Comparison of ENCODE assay signal across 7 cellular contexts in genomic region chr10:21515581-21516269, GRCh38. TPM values are rescaled to one million over a fixed set of nuclear protein-coding genes. Genes with fewer than 3 reads are reported as not detected.
DNase-seq lines count a peak whose midpoint lies in the region; ATAC-seq and TF ChIP-seq lines count a peak whose summit lies in the region.

No MANE protein-coding gene starts in this region.

- CTCF ChIA-PET in activated CD8-positive, alpha-beta T cell treated with anti-CD3 and anti-CD28 coated beads for 36 hours (lab: Charles Lee), result interaction anchor here (0.9 to 3.3 kb wide), 2 partner anchors 20 to 237 kb away, joined by 3 to 20 read pairs; no protein-coding TSS in a partner anchor

- peak overlapping the region; percentile 40 for H3K27ac Mint-ChIP-seq in HFFc6
- no peak overlapping the region for H3K27ac Mint-ChIP-seq in activated CD8-positive, alpha-beta T cell treated with anti-CD3 and anti-CD28 coated beads for 36 hours

- no peak overlapping the region for H3K9ac ChIP-seq in iPS-15b (ENCODE audit: low read depth, low read length)

- intact Hi-C loops in activated CD8-positive, alpha-beta T cell treated with anti-CD3 and anti-CD28 coated beads for 36 hours (cut with micrococcal nuclease), result no loop called here

- peaks cover 72% of the 10 kb centered on the region for H3K4me1 Mint-ChIP-seq in HFFc6 (ENCODE audit: low read depth)
- peaks cover 34% of the 10 kb centered on the region for H3K4me1 Mint-ChIP-seq in activated CD8-positive, alpha-beta T cell treated with anti-CD3 and anti-CD28 coated beads for 36 hours (ENCODE audit: low read depth)

- H3K9me3 ChIP-seq in iPS-15b (ENCODE audit: control insufficient read depth, insufficient read depth, low read length), result no peaks in the 10 kb centered on the region

- ATAC-seq in activated CD8-positive, alpha-beta T cell treated with anti-CD3 and anti-CD28 coated beads for 36 hours, result no peak

- H3K4me3 ChIP-seq in iPS-15b (ENCODE audit: low read depth, low read length) (peak overlapping the region; percentile 74), skin epidermis (peak overlapping the region; percentile 34 to 65 (median 56))

- no peak for DNase-seq in HFFc6
- DNase-seq in activated CD8-positive, alpha-beta T cell treated with anti-CD3 and anti-CD28 coated beads for 36 hours, result no peak
- no peak for DNase-seq in UCSD-AML1 (lab: John Stamatoyannopoulos, UW; ENCODE audit: unreplicated experiment)
- no peak for DNase-seq in GOT3 (lab: John Stamatoyannopoulos, UW)
- no peak for DNase-seq in HUDEP-2 (lab: John Stamatoyannopoulos, UW; ENCODE audit: unreplicated experiment in 76 of 76)

- TF ChIP-seq CTCF in HFFc6 (IDR thresholded peaks at IDR 0.05), result no peak
- no peak for TF ChIP-seq CTCF in activated CD8-positive, alpha-beta T cell treated with anti-CD3 and anti-CD28 coated beads for 36 hours (IDR thresholded peaks at IDR 0.05)

- H3K36me3 Mint-ChIP-seq in HFFc6 (ENCODE audit: low read depth), result no peaks in the 10 kb centered on the region
- no peaks in the 10 kb centered on the region for H3K36me3 Mint-ChIP-seq in activated CD8-positive, alpha-beta T cell treated with anti-CD3 and anti-CD28 coated beads for 36 hours (ENCODE audit: low read depth)

- H3K9me3 Mint-ChIP-seq in HFFc6, result no peaks in the 10 kb centered on the region
- no peaks in the 10 kb centered on the region for H3K9me3 Mint-ChIP-seq in activated CD8-positive, alpha-beta T cell treated with anti-CD3 and anti-CD28 coated beads for 36 hours

- H3K4me1 ChIP-seq in iPS-15b (ENCODE audit: control insufficient read depth, insufficient read depth, low read length), result peaks cover 44% of the 10 kb centered on the region

- H3K4me3 Mint-ChIP-seq in HFFc6, result peak overlapping the region; percentile 90
- H3K4me3 Mint-ChIP-seq in activated CD8-positive, alpha-beta T cell treated with anti-CD3 and anti-CD28 coated beads for 36 hours, result peak overlapping the region; percentile 54

- H3K27me3 ChIP-seq in iPS-15b (ENCODE audit: control insufficient read depth, insufficient read depth, low read length), result peaks cover 21% of the 10 kb centered on the region

- no peaks in the 10 kb centered on the region for H3K27me3 Mint-ChIP-seq in HFFc6 (ENCODE audit: insufficient read depth)
- H3K27me3 Mint-ChIP-seq in activated CD8-positive, alpha-beta T cell treated with anti-CD3 and anti-CD28 coated beads for 36 hours, result peaks cover 70% of the 10 kb centered on the region

- peak overlapping the region in 13 of 21 experiments; percentile 2 to 92 (median 81) for H3K27ac ChIP-seq in skin epidermis

- POLR2A ChIA-PET in activated CD8-positive, alpha-beta T cell treated with anti-CD3 and anti-CD28 coated beads for 36 hours (lab: Charles Lee), result interaction anchor here (0.6 to 0.9 kb wide), 2 partner anchors 10 to 20 kb away, joined by 3 to 4 read pairs; no protein-coding TSS in a partner anchor

- H3K36me3 ChIP-seq in iPS-15b (ENCODE audit: control insufficient read depth, insufficient read depth, low read length), result no peaks in the 10 kb centered on the region

RNA-seq across cellular contexts. Expression of gene SKIDA1, which starts 9.8 kb away (rescaled TPM):
- total RNA-seq in HFFc6 (2021; fragmentation: NEBNext Ultra II Directional; extraction: Animal tissue kit (Norgen Biotek cat#: 25700)), result under 1 TPM; 0.35 to 0.71 (median 0.46) TPM
- total RNA-seq in activated CD8-positive, alpha-beta T cell treated with anti-CD3 and anti-CD28 coated beads for 36 hours, result under 1 TPM; 0.11 to 0.36 TPM

RNA-seq across cellular contexts. Expression of gene MLLT10, which starts 18.3 kb away (rescaled TPM):
- total RNA-seq in HFFc6 (2021; fragmentation: NEBNext Ultra II Directional; extraction: Animal tissue kit (Norgen Biotek cat#: 25700)), result 10 to 100 TPM; 21.8 to 25.2 (median 22.9) TPM
- total RNA-seq in activated CD8-positive, alpha-beta T cell treated with anti-CD3 and anti-CD28 coated beads for 36 hours, result 10 to 100 TPM; 33.9 to 36.4 TPM
